ENCODE assay signal across 1 cellular context in the genomic region with DNA sequence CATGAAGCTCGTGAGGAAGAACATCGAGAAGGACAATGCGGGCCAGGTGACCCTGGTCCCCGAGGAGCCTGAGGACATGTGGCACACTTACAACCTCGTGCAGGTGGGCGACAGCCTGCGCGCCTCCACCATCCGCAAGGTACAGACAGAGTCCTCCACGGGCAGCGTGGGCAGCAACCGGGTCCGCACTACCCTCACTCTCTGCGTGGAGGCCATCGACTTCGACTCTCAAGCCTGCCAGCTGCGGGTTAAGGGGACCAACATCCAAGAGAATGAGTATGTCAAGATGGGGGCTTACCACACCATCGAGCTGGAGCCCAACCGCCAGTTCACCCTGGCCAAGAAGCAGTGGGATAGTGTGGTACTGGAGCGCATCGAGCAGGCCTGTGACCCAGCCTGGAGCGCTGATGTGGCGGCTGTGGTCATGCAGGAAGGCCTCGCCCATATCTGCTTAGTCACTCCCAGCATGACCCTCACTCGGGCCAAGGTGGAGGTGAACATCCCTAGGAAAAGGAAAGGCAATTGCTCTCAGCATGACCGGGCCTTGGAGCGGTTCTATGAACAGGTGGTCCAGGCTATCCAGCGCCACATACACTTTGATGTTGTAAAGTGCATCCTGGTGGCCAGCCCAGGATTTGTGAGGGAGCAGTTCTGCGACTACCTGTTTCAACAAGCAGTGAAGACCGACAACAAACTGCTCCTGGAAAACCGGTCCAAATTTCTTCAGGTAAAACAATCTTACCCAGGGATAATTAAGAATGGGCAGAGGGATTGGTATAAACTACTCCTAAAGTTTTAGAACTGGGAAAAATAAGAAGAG.
TF ChIP-seq lines count a peak whose summit lies in the region.

No MANE protein-coding gene starts in this region.

TF ChIP-seq in K562, 482 proteins besides CTCF, POLR2A, EP300 and RAD21 (continued from another document and continues in another):
- TF ChIP-seq, protein P1, sequence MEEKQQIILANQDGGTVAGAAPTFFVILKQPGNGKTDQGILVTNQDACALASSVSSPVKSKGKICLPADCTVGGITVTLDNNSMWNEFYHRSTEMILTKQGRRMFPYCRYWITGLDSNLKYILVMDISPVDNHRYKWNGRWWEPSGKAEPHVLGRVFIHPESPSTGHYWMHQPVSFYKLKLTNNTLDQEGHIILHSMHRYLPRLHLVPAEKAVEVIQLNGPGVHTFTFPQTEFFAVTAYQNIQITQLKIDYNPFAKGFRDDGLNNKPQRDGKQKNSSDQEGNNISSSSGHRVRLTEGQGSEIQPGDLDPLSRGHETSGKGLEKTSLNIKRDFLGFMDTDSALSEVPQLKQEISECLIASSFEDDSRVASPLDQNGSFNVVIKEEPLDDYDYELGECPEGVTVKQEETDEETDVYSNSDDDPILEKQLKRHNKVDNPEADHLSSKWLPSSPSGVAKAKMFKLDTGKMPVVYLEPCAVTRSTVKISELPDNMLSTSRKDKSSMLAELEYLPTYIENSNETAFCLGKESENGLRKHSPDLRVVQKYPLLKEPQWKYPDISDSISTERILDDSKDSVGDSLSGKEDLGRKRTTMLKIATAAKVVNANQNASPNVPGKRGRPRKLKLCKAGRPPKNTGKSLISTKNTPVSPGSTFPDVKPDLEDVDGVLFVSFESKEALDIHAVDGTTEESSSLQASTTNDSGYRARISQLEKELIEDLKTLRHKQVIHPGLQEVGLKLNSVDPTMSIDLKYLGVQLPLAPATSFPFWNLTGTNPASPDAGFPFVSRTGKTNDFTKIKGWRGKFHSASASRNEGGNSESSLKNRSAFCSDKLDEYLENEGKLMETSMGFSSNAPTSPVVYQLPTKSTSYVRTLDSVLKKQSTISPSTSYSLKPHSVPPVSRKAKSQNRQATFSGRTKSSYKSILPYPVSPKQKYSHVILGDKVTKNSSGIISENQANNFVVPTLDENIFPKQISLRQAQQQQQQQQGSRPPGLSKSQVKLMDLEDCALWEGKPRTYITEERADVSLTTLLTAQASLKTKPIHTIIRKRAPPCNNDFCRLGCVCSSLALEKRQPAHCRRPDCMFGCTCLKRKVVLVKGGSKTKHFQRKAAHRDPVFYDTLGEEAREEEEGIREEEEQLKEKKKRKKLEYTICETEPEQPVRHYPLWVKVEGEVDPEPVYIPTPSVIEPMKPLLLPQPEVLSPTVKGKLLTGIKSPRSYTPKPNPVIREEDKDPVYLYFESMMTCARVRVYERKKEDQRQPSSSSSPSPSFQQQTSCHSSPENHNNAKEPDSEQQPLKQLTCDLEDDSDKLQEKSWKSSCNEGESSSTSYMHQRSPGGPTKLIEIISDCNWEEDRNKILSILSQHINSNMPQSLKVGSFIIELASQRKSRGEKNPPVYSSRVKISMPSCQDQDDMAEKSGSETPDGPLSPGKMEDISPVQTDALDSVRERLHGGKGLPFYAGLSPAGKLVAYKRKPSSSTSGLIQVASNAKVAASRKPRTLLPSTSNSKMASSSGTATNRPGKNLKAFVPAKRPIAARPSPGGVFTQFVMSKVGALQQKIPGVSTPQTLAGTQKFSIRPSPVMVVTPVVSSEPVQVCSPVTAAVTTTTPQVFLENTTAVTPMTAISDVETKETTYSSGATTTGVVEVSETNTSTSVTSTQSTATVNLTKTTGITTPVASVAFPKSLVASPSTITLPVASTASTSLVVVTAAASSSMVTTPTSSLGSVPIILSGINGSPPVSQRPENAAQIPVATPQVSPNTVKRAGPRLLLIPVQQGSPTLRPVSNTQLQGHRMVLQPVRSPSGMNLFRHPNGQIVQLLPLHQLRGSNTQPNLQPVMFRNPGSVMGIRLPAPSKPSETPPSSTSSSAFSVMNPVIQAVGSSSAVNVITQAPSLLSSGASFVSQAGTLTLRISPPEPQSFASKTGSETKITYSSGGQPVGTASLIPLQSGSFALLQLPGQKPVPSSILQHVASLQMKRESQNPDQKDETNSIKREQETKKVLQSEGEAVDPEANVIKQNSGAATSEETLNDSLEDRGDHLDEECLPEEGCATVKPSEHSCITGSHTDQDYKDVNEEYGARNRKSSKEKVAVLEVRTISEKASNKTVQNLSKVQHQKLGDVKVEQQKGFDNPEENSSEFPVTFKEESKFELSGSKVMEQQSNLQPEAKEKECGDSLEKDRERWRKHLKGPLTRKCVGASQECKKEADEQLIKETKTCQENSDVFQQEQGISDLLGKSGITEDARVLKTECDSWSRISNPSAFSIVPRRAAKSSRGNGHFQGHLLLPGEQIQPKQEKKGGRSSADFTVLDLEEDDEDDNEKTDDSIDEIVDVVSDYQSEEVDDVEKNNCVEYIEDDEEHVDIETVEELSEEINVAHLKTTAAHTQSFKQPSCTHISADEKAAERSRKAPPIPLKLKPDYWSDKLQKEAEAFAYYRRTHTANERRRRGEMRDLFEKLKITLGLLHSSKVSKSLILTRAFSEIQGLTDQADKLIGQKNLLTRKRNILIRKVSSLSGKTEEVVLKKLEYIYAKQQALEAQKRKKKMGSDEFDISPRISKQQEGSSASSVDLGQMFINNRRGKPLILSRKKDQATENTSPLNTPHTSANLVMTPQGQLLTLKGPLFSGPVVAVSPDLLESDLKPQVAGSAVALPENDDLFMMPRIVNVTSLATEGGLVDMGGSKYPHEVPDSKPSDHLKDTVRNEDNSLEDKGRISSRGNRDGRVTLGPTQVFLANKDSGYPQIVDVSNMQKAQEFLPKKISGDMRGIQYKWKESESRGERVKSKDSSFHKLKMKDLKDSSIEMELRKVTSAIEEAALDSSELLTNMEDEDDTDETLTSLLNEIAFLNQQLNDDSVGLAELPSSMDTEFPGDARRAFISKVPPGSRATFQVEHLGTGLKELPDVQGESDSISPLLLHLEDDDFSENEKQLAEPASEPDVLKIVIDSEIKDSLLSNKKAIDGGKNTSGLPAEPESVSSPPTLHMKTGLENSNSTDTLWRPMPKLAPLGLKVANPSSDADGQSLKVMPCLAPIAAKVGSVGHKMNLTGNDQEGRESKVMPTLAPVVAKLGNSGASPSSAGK (IDR thresholded peaks at IDR 0.05): peak; percentile 77
- no peak for TF ChIP-seq ETV5 (CRISPR knock-in tag; IDR thresholded peaks at IDR 0.05; ENCODE audit: low read depth)
- TF ChIP-seq PREB (CRISPR knock-in tag; IDR thresholded peaks at IDR 0.05): no peak
- no peak for TF ChIP-seq FOS (IDR thresholded peaks at IDR 0.05; ENCODE audit: extremely low read depth, insufficient read length)
- TF ChIP-seq TOE1 (IDR thresholded peaks at IDR 0.05; ENCODE audit: borderline replicate concordance): 0 out of 2 replicates have a peak, but pooled peaks have one; percentile 19
- TF ChIP-seq TOE1 (CRISPR knock-in tag; IDR thresholded peaks at IDR 0.05; ENCODE audit: borderline replicate concordance, low read depth): no peak
- TF ChIP-seq FOXM1 (IDR thresholded peaks at IDR 0.05; ENCODE audit: low read depth): no peak
- no peak for TF ChIP-seq FOXM1 (CRISPR knock-in tag; IDR thresholded peaks at IDR 0.05; ENCODE audit: low read depth)
- no peak for TF ChIP-seq TRIM28 (IDR thresholded peaks at IDR 0.05)
- no peak for TF ChIP-seq MECOM (CRISPR knock-in tag; IDR thresholded peaks at IDR 0.05)
- TF ChIP-seq SMC3 (conservative IDR thresholded peaks at IDR 0.05; ENCODE audit: insufficient read depth, low read depth, low read length): no peak
- no peak for TF ChIP-seq GATA2 (CRISPR knock-in tag; IDR thresholded peaks at IDR 0.05)
- TF ChIP-seq HNRNPK (IDR thresholded peaks at IDR 0.05; ENCODE audit: low read depth, low read length, poor library complexity, severe bottlenecking): no peak
- TF ChIP-seq YY1 (IDR thresholded peaks at IDR 0.05; ENCODE audit: borderline replicate concordance in 1 of 3, control insufficient read depth in 1 of 3, extremely low read depth in 1 of 3, insufficient read depth in 3 of 3, insufficient read length in 1 of 3, insufficient replicate concordance in 2 of 3, low read depth in 1 of 3, low read length in 2 of 3): peak in 1 of 3 experiments; percentile 67
- TF ChIP-seq MITF (IDR thresholded peaks at IDR 0.05): 0 out of 2 replicates have a peak, but pooled peaks have one; percentile 13
- TF ChIP-seq BDP1 (IDR thresholded peaks at IDR 0.05; ENCODE audit: insufficient read depth, insufficient read length): no peak
- no peak for TF ChIP-seq ZNF644 (tag; IDR thresholded peaks at IDR 0.05; ENCODE audit: low read depth)
- no peak for TF ChIP-seq HNRNPH1 (optimal IDR thresholded peaks at IDR 0.05; ENCODE audit: low read depth, low read length)
- 0 out of 3 replicates have a peak, but pooled peaks of 1 of the 2 experiments have one; percentile 19 for TF ChIP-seq CBX3 (IDR thresholded peaks at IDR 0.05; ENCODE audit: borderline replicate concordance in 1 of 2, low read length in 2 of 2)
- no peak for TF ChIP-seq WHSC1 (IDR thresholded peaks at IDR 0.05; ENCODE audit: low read length)
- no peak for TF ChIP-seq PTRF (tag; IDR thresholded peaks at IDR 0.05)
- TF ChIP-seq, protein P2, sequence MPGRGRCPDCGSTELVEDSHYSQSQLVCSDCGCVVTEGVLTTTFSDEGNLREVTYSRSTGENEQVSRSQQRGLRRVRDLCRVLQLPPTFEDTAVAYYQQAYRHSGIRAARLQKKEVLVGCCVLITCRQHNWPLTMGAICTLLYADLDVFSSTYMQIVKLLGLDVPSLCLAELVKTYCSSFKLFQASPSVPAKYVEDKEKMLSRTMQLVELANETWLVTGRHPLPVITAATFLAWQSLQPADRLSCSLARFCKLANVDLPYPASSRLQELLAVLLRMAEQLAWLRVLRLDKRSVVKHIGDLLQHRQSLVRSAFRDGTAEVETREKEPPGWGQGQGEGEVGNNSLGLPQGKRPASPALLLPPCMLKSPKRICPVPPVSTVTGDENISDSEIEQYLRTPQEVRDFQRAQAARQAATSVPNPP (IDR thresholded peaks at IDR 0.05; ENCODE audit: borderline replicate concordance, insufficient read depth, insufficient read length): no peak
- peak; percentile 51 for TF ChIP-seq CHD1 (IDR thresholded peaks at IDR 0.05; ENCODE audit: low read length)
- TF ChIP-seq RBM17 (IDR thresholded peaks at IDR 0.05; ENCODE audit: borderline replicate concordance, low read depth, low read length): no peak
- TF ChIP-seq ID3 (CRISPR knock-in tag; IDR thresholded peaks at IDR 0.05): no peak
- TF ChIP-seq ID3 (tag; IDR thresholded peaks at IDR 0.05): no peak
- TF ChIP-seq ZFP30 (CRISPR knock-in tag; IDR thresholded peaks at IDR 0.05; ENCODE audit: borderline replicate concordance): no peak
- no peak for TF ChIP-seq PCBP2 (IDR thresholded peaks at IDR 0.05; ENCODE audit: low read depth, low read length, poor library complexity, severe bottlenecking)
- no peak for TF ChIP-seq GATAD2B (IDR thresholded peaks at IDR 0.05; ENCODE audit: borderline replicate concordance)
- TF ChIP-seq SMAD4 (CRISPR knock-in tag; conservative IDR thresholded peaks at IDR 0.05): no peak
- no peak for TF ChIP-seq ZC3H8 (IDR thresholded peaks at IDR 0.05)
- peak; percentile 93 for TF ChIP-seq NFE2 (IDR thresholded peaks at IDR 0.05; ENCODE audit: low read depth)
- no peak for TF ChIP-seq FOXK2 (conservative IDR thresholded peaks at IDR 0.05 in 1 of 2, IDR thresholded peaks at IDR 0.05 in 1 of 2; ENCODE audit: low read depth in 2 of 2)
- no peak for TF ChIP-seq ZNF324 (CRISPR knock-in tag; IDR thresholded peaks at IDR 0.05)
- no peak for TF ChIP-seq NBN (IDR thresholded peaks at IDR 0.05; ENCODE audit: low read depth)
- peak; percentile 91 for TF ChIP-seq CREB3L1 (IDR thresholded peaks at IDR 0.05; ENCODE audit: borderline replicate concordance, low read depth)
- TF ChIP-seq ZNF655 (CRISPR knock-in tag; IDR thresholded peaks at IDR 0.05): no peak
- no peak for TF ChIP-seq ZNF76 (CRISPR knock-in tag; IDR thresholded peaks at IDR 0.05; ENCODE audit: borderline replicate concordance)
- no peak for TF ChIP-seq KDM2B (CRISPR knock-in tag; IDR thresholded peaks at IDR 0.05)
- TF ChIP-seq ZNF316 (IDR thresholded peaks at IDR 0.05): peak; percentile 91
- no peak for TF ChIP-seq PML (IDR thresholded peaks at IDR 0.05; ENCODE audit: low read length)
- TF ChIP-seq NFIC (IDR thresholded peaks at IDR 0.05): no peak
- no peak for TF ChIP-seq EHMT2 (IDR thresholded peaks at IDR 0.05)
- TF ChIP-seq CREBBP (IDR thresholded peaks at IDR 0.05; ENCODE audit: low read depth, low read length): no peak
- no peak for TF ChIP-seq DPF2 (IDR thresholded peaks at IDR 0.05)
